In genomic region chrX:97089116-97089515, GRCh38 we compare ENCODE assay signal across 2 cellular contexts.
TF ChIP-seq lines count a peak whose summit lies in the region.

No MANE protein-coding gene starts in this region.

TF ChIP-seq in A549, 52 proteins besides CTCF, POLR2A, EP300 and RAD21:
- no peak for TF ChIP-seq KDM5A (IDR thresholded peaks at IDR 0.05)
- TF ChIP-seq MAX (IDR thresholded peaks at IDR 0.05): no peak
- TF ChIP-seq JUN (IDR thresholded peaks at IDR 0.05): no peak
- TF ChIP-seq CBX8 (IDR thresholded peaks at IDR 0.05): no peak
- no peak for TF ChIP-seq MAZ (IDR thresholded peaks at IDR 0.05; ENCODE audit: borderline replicate concordance, low read depth, low read length)
- no peak for TF ChIP-seq CHD2 (IDR thresholded peaks at IDR 0.05; ENCODE audit: low read length, partially characterized antibody)
- TF ChIP-seq POLR2AphosphoS2 (conservative IDR thresholded peaks at IDR 0.05; ENCODE audit: low read length): no peak
- no peak for TF ChIP-seq NPAS2 (CRISPR knock-in tag; IDR thresholded peaks at IDR 0.05; ENCODE audit: borderline replicate concordance)
- no peak for TF ChIP-seq HMGXB4 (CRISPR knock-in tag; IDR thresholded peaks at IDR 0.05; ENCODE audit: borderline replicate concordance)
- no peak for TF ChIP-seq EHF (CRISPR knock-in tag; IDR thresholded peaks at IDR 0.05)
- TF ChIP-seq EHMT2 (IDR thresholded peaks at IDR 0.05; ENCODE audit: low read depth): no peak
- no peak for TF ChIP-seq ZSCAN20 (CRISPR knock-in tag; IDR thresholded peaks at IDR 0.05)
- no peak for TF ChIP-seq HOXA7 (CRISPR knock-in tag; IDR thresholded peaks at IDR 0.05)
- no peak for TF ChIP-seq RFX5 (IDR thresholded peaks at IDR 0.05)
- TF ChIP-seq KDM1A (IDR thresholded peaks at IDR 0.05; ENCODE audit: low read depth): no peak
- TF ChIP-seq ZC3H11A (IDR thresholded peaks at IDR 0.05): no peak
TF ChIP-seq in A549: peak in this region for 0.

TF ChIP-seq in endothelial cell of umbilical vein, 7 proteins besides CTCF, POLR2A, EP300 and RAD21:
- no peak for TF ChIP-seq GATA2 (IDR thresholded peaks at IDR 0.05; ENCODE audit: insufficient read depth, insufficient read length, low read depth, low read length)
- TF ChIP-seq MAX (IDR thresholded peaks at IDR 0.05; ENCODE audit: insufficient read depth, insufficient read length): no peak
- no peak for TF ChIP-seq MYC (IDR thresholded peaks at IDR 0.05; ENCODE audit: low read depth, low read length)
- no peak for TF ChIP-seq POLR2AphosphoS5 (IDR thresholded peaks at IDR 0.05; ENCODE audit: insufficient read depth, low read depth, low read length)
